10 cellular contexts compared by ENCODE assay signal in genomic region chr7:96284838-96285237, GRCh38. TPM values are rescaled to one million over a fixed set of nuclear protein-coding genes. Genes with fewer than 3 reads are reported as not detected.
A peak's percentile ranks its signal among the peaks of the same experiment; 100 is the strongest.
DNase-seq lines count a peak whose midpoint lies in the region; ATAC-seq and TF ChIP-seq lines count a peak whose summit lies in the region.
"Had no signal": no experiment of that assay in that cellular context is flagged by ENCODE, and none has a peak within 500 bp of the region (broad histone marks: within the 10 kb centered on the region; RNA-seq: fewer than 3 reads in every experiment).

No MANE protein-coding gene starts in this region.

- H3K4me3 Mint-ChIP-seq in activated CD4-positive, alpha-beta T cell treated with anti-CD3 and anti-CD28 coated beads, Interleukin-2, amount 10 ng/mL, durations not matched to agents 7 days and 5 days, result peak overlapping the region; percentile 4
- H3K4me3 Mint-ChIP-seq in nephron progenitor cell, result no peak overlapping the region

- POLR2A ChIA-PET in activated CD4-positive, alpha-beta T cell treated with anti-CD3 and anti-CD28 coated beads, Interleukin-2, amount 10 ng/mL, durations not matched to agents 7 days and 5 days (lab: Charles Lee), result interaction anchor here (0.6 kb wide), 1 partner anchor 194 kb away, joined by 3 read pairs; no protein-coding TSS in a partner anchor

- peaks cover 47% of the 10 kb centered on the region for H3K36me3 Mint-ChIP-seq in activated CD4-positive, alpha-beta T cell treated with anti-CD3 and anti-CD28 coated beads, Interleukin-2, amount 10 ng/mL, durations not matched to agents 7 days and 5 days (ENCODE audit: low read depth)
- peaks cover 61% of the 10 kb centered on the region for H3K36me3 Mint-ChIP-seq in nephron progenitor cell (ENCODE audit: low read depth)

- DNase-seq in activated CD4-positive, alpha-beta T cell treated with anti-CD3 and anti-CD28 coated beads, Interleukin-2, amount 10 ng/mL, durations not matched to agents 7 days and 5 days, result no peak
- DNase-seq in activated CD4-positive, alpha-beta T cell treated with anti-CD3 and anti-CD28 coated beads, Interleukin-2, amount 50 U/mL, for 1 hour, result no peak
- DNase-seq in GM23248 (peak; percentile 13), nephron progenitor cell (no peak), LoVo (ENCODE audit: low spot score) (no peak), middle frontal gyrus (ENCODE audit: extremely low spot score, low spot score) (no peak), foreskin fibroblast (no peak)

- 80 to 89% methylated on average over 3 of the region's 3 CpGs for WGBS in GM23248 (ENCODE audit: low coverage in 1 of 2, low lambda C conversion rate in 2 of 2, missing lambda C conversion rate in 2 of 2), 2 experiments

- no peak overlapping the region for H3K4me2 ChIP-seq in GM23248 (ENCODE audit: unreplicated experiment)

- peaks cover 24% of the 10 kb centered on the region for H3K9me3 Mint-ChIP-seq in activated CD4-positive, alpha-beta T cell treated with anti-CD3 and anti-CD28 coated beads, Interleukin-2, amount 10 ng/mL, durations not matched to agents 7 days and 5 days
- peaks cover 37% of the 10 kb centered on the region for H3K9me3 Mint-ChIP-seq in nephron progenitor cell

- no peaks in the 10 kb centered on the region for H3K4me1 ChIP-seq in GM23248 (ENCODE audit: insufficient read depth)

- no peaks in the 10 kb centered on the region for H3K9me2 ChIP-seq in GM23248 (ENCODE audit: insufficient read depth)

- H3K27me3 ChIP-seq in GM23248 (replicated peaks; ENCODE audit: insufficient read depth), result no peaks in the 10 kb centered on the region
- H3K27me3 ChIP-seq: cardiac muscle cell had no signal

- in situ Hi-C loops in GM23248 (cut with MboI), result no loop called here

- H3K27ac Mint-ChIP-seq in activated CD4-positive, alpha-beta T cell treated with anti-CD3 and anti-CD28 coated beads, Interleukin-2, amount 10 ng/mL, durations not matched to agents 7 days and 5 days, result peak overlapping the region; percentile 97
- H3K27ac Mint-ChIP-seq in nephron progenitor cell, result peak overlapping the region; percentile 12

- no peak overlapping the region for H3K9ac ChIP-seq in GM23248

- TF ChIP-seq CTCF in nephron progenitor cell (IDR thresholded peaks at IDR 0.05) (no peak), foreskin fibroblast (IDR thresholded peaks at IDR 0.05; ENCODE audit: low read depth, low read length) (no peak)

- H3K4me3 ChIP-seq in GM23248 (no peak overlapping the region), foreskin fibroblast (ENCODE audit: low read depth in 1 of 2, low read length in 2 of 2) (no peak overlapping the region)
- H3K4me3 ChIP-seq: cardiac muscle cell had no signal

- H3F3A ChIP-seq in GM23248 (ENCODE audit: insufficient read depth), result no peaks in the 10 kb centered on the region

- peak; percentile 50 for ATAC-seq in HG03575 (IDR thresholded peaks at IDR 0.05; ENCODE audit: extremely low read depth, insufficient number of reproducible peaks, low FRiP score, unreplicated experiment)
- ATAC-seq: sciatic nerve had no signal

- no peaks in the 10 kb centered on the region for H3K79me2 ChIP-seq in GM23248 (ENCODE audit: insufficient read depth)

- H4K20me1 ChIP-seq in GM23248 (ENCODE audit: insufficient read depth), result no peaks in the 10 kb centered on the region

- no peak overlapping the region for H3K27ac ChIP-seq in GM23248
- H3K27ac ChIP-seq: cardiac muscle cell had no signal

- no peaks in the 10 kb centered on the region for H3K9me3 ChIP-seq in GM23248 (ENCODE audit: low read depth)

- CTCF ChIA-PET in activated CD4-positive, alpha-beta T cell treated with anti-CD3 and anti-CD28 coated beads, Interleukin-2, amount 10 ng/mL, durations not matched to agents 7 days and 5 days (lab: Charles Lee), result interaction anchor here (1.0 to 1.3 kb wide), 2 partner anchors 13 to 23 kb away, joined by 3 to 12 read pairs; no protein-coding TSS in a partner anchor

- H3K27me3 Mint-ChIP-seq in activated CD4-positive, alpha-beta T cell treated with anti-CD3 and anti-CD28 coated beads, Interleukin-2, amount 10 ng/mL, durations not matched to agents 7 days and 5 days, result no peaks in the 10 kb centered on the region
- no peaks in the 10 kb centered on the region for H3K27me3 Mint-ChIP-seq in nephron progenitor cell (ENCODE audit: low read depth, poor library complexity)

- no peak overlapping the region for H2AFZ ChIP-seq in GM23248

- no peaks in the 10 kb centered on the region for H3K36me3 ChIP-seq in GM23248 (ENCODE audit: low read depth)
- H3K36me3 ChIP-seq: cardiac muscle cell had no signal

- H3K4me1 Mint-ChIP-seq in activated CD4-positive, alpha-beta T cell treated with anti-CD3 and anti-CD28 coated beads, Interleukin-2, amount 10 ng/mL, durations not matched to agents 7 days and 5 days, result peaks cover 43% of the 10 kb centered on the region
- H3K4me1 Mint-ChIP-seq in nephron progenitor cell, result peaks cover 2% of the 10 kb centered on the region

RNA-seq across cellular contexts. Expression of gene SLC25A13, which starts 37.1 kb away (rescaled TPM):
- total RNA-seq in activated CD4-positive, alpha-beta T cell treated with anti-CD3 and anti-CD28 coated beads, Interleukin-2, amount 10 ng/mL, durations not matched to agents 7 days and 5 days, result 1 to 10 TPM; 7.4 to 8.8 TPM
- 9.7 and 19.1 TPM in 2 replicates for total RNA-seq in GM23248 (2014; rRNA removed; shearing (Covaris generic))
- polyA plus RNA-seq in GM23248 (2016; fragmentation: Nextera tagmentation; extraction: Ambion mirVana), result 4.8 and 5.0 TPM in 2 replicates
